Comparison of ENCODE assay signal across 7 cellular contexts in genomic region chr3:143001034-143001368, GRCh38. TPM values are rescaled to one million over a fixed set of nuclear protein-coding genes. Genes with fewer than 3 reads are reported as not detected.
DNase-seq lines count a peak whose midpoint lies in the region; ATAC-seq lines count a peak whose summit lies in the region.

No MANE protein-coding gene starts in this region.

- H3K27me3 ChIP-seq in Karpas-422 (ENCODE audit: low read length): no peaks in the 10 kb centered on the region
- no peaks in the 10 kb centered on the region for H3K27me3 ChIP-seq in adipocyte (replicated peaks; ENCODE audit: control insufficient read depth, insufficient read depth, low read length)
- no peaks in the 10 kb centered on the region for H3K27me3 ChIP-seq in iPS-20b (ENCODE audit: insufficient read depth, low read length)

- DNase-seq in Karpas-422 (peak; percentile 93), adipocyte (ENCODE audit: low read depth) (no peak), NCI-H524 treated with DMSO at 0.1 percent for 48 hours (lab: John Stamatoyannopoulos, UW) (no peak)
- peak; percentile 64 for DNase-seq in stimulated activated naive CD8-positive, alpha-beta T cell treated with anti-CD3 and anti-CD28 coated beads, Interleukin-15, Interleukin-2, amounts not matched to agents 100 U/mL and 50 U/mL, for 24 hours

- peaks cover 14% of the 10 kb centered on the region for H4K20me1 ChIP-seq in Karpas-422 (ENCODE audit: insufficient read depth, low read depth, low read length)

- H3K9ac ChIP-seq in Karpas-422 (ENCODE audit: low read length): peak overlapping the region; percentile 94
- peak overlapping the region; percentile 95 for H3K9ac ChIP-seq in adipocyte (ENCODE audit: low read length)
- peak overlapping the region; percentile 96 for H3K9ac ChIP-seq in iPS-20b (ENCODE audit: low read depth, low read length)

- H3K4me1 ChIP-seq in Karpas-422 (ENCODE audit: low read length) (peaks cover 38% of the 10 kb centered on the region), adipocyte (ENCODE audit: control insufficient read depth, insufficient read depth, low read length) (peaks cover 34% of the 10 kb centered on the region), iPS-20b (ENCODE audit: insufficient read depth, low read length) (0 out of 2 replicates have a peak, but pooled peaks cover 3% of the 10 kb centered on the region)

- peak overlapping the region; percentile 80 for H3K27ac ChIP-seq in Karpas-422 (ENCODE audit: low read length)
- H3K27ac ChIP-seq in iPS-20b (ENCODE audit: low read length): no peak overlapping the region

- peak; percentile 50 for ATAC-seq in GM18508 (IDR thresholded peaks at IDR 0.05; ENCODE audit: insufficient read depth, unreplicated experiment)
- peak; percentile 71 for ATAC-seq in GM21786 (IDR thresholded peaks at IDR 0.05; ENCODE audit: unreplicated experiment)
- peak; percentile 69 for ATAC-seq in stimulated activated naive CD8-positive, alpha-beta T cell treated with anti-CD3 and anti-CD28 coated beads, Interleukin-15, Interleukin-2, amounts not matched to agents 100 U/mL and 50 U/mL, for 24 hours

- peaks cover 53% of the 10 kb centered on the region for H3K79me2 ChIP-seq in Karpas-422 (ENCODE audit: low read length)

- peak overlapping the region; percentile 93 for H3K4me2 ChIP-seq in Karpas-422 (ENCODE audit: low read depth, low read length, poor library complexity, severe bottlenecking)

- no peaks in the 10 kb centered on the region for H3K9me3 ChIP-seq in Karpas-422 (ENCODE audit: low read length)
- no peaks in the 10 kb centered on the region for H3K9me3 ChIP-seq in adipocyte (ENCODE audit: control insufficient read depth, low read length)
- no peaks in the 10 kb centered on the region for H3K9me3 ChIP-seq in iPS-20b (ENCODE audit: insufficient read depth, low read depth, low read length)

- peak overlapping the region; percentile 88 for H2AFZ ChIP-seq in Karpas-422 (ENCODE audit: low read length)

- H3K9me2 ChIP-seq in Karpas-422 (replicated peaks; ENCODE audit: insufficient read depth, low read length): no peaks in the 10 kb centered on the region

- 0 out of 2 replicates have a peak, but pooled peaks cover 3% of the 10 kb centered on the region for H3K36me3 ChIP-seq in Karpas-422 (ENCODE audit: insufficient read depth, low read length)
- H3K36me3 ChIP-seq in adipocyte (ENCODE audit: control insufficient read depth, insufficient read depth, low read length, severe bottlenecking): no peaks in the 10 kb centered on the region
- no peaks in the 10 kb centered on the region for H3K36me3 ChIP-seq in iPS-20b (ENCODE audit: insufficient read depth, low read depth, low read length)

- H3K4me3 ChIP-seq in Karpas-422 (ENCODE audit: low read length) (peak overlapping the region; percentile 99), adipocyte (ENCODE audit: low read length) (peak overlapping the region; percentile 97), iPS-20b (ENCODE audit: low read length) (peak overlapping the region; percentile 94)

RNA-seq across cellular contexts. Expression of gene U2SURP, which starts 0.4 kb away (rescaled TPM):
- total RNA-seq in Karpas-422 (2014; rRNA removed; shearing (Covaris generic); ENCODE audit: low replicate concordance): 69.4 and 135 TPM in 2 replicates

RNA-seq across cellular contexts. Expression of gene PAQR9, which starts 37.5 kb away (rescaled TPM):
- total RNA-seq in Karpas-422 (2014; rRNA removed; shearing (Covaris generic); ENCODE audit: low replicate concordance): not detected in 2 replicates

Comparison
In these comparisons a context has a peak if more than half of its experiments do, and no peak if none do; other contexts are left out.
1. DNase-seq: peak in Karpas-422 (single experiment) and stimulated activated naive CD8-positive, alpha-beta T cell treated with anti-CD3 and anti-CD28 coated beads, Interleukin-15, Interleukin-2, amounts not matched to agents 100 U/mL and 50 U/mL, for 24 hours (single experiment); none in adipocyte (single experiment) and NCI-H524 treated with DMSO at 0.1 percent for 48 hours (single experiment).
2. Peak in every context shown above with its lines, with median percentiles within 50 percentile points of each other: ATAC-seq, H3K4me3 ChIP-seq and H3K9ac ChIP-seq.